7 cellular contexts compared by ENCODE assay signal in genomic region chr1:31617917-31618746, GRCh38. TPM values are rescaled to one million over a fixed set of nuclear protein-coding genes. Genes with fewer than 3 reads are reported as not detected.
A peak's percentile ranks its signal among the peaks of the same experiment; 100 is the strongest.
DNase-seq lines count a peak whose midpoint lies in the region; ATAC-seq and TF ChIP-seq lines count a peak whose summit lies in the region.

No MANE protein-coding gene starts in this region.

- H3K79me2 ChIP-seq in Loucy (ENCODE audit: insufficient read depth, low read length) = no peaks in the 10 kb centered on the region

- H3K4me3 ChIP-seq in Loucy (ENCODE audit: low read length, poor library complexity, severe bottlenecking) = peak overlapping the region; percentile 62
- peak overlapping the region; percentile 34 to 75 (median 58) for H3K4me3 ChIP-seq in dorsolateral prefrontal cortex
- H3K4me3 ChIP-seq in mesodermal cell (ENCODE audit: extremely low read depth, insufficient read depth, low read length, poor library complexity, severe bottlenecking) = peak overlapping the region; percentile 58
- peak overlapping the region; percentile 31 to 67 for H3K4me3 ChIP-seq in stomach smooth muscle (ENCODE audit: low read length in 2 of 2)

- H3K27ac Mint-ChIP-seq in WTC11 = no peak overlapping the region

- ATAC-seq in WTC11 (peak; percentile 80), GM21360 (IDR thresholded peaks at IDR 0.05; ENCODE audit: unreplicated experiment) (no peak)

- H3K27me3 ChIP-seq in Loucy (ENCODE audit: insufficient read depth, low read length, poor library complexity, severe bottlenecking) = no peaks in the 10 kb centered on the region
- peaks cover 0 to 26% (median 5%) of the 10 kb centered on the region in 45 donors for H3K27me3 ChIP-seq in dorsolateral prefrontal cortex
- H3K27me3 ChIP-seq in stomach smooth muscle (ENCODE audit: control insufficient read depth in 1 of 2, insufficient read depth in 2 of 2, low read length in 2 of 2) = peaks cover 22 to 24% of the 10 kb centered on the region in 2 donors

- peaks cover 14% of the 10 kb centered on the region for H3K4me1 Mint-ChIP-seq in WTC11

- DNase-seq in GM10248 (ENCODE audit: extremely low spot score) (peak; percentile 82), WTC11 (ENCODE audit: low spot score) (peak; percentile 82), dorsolateral prefrontal cortex (no peak)

- H4K20me1 ChIP-seq in Loucy (ENCODE audit: insufficient read depth, low read length, poor library complexity, severe bottlenecking) = no peaks in the 10 kb centered on the region

- H3K9ac ChIP-seq in Loucy (ENCODE audit: low read depth, low read length, poor library complexity, severe bottlenecking) (no peak overlapping the region), stomach smooth muscle (ENCODE audit: low read length in 2 of 2) (no peak overlapping the region)

- H3K4me1 ChIP-seq in Loucy (ENCODE audit: insufficient read depth, low read length, poor library complexity, severe bottlenecking) (no peaks in the 10 kb centered on the region), mesodermal cell (ENCODE audit: control insufficient read depth, insufficient read depth, low read length, poor library complexity, severe bottlenecking) (no peaks in the 10 kb centered on the region), stomach smooth muscle (ENCODE audit: control insufficient read depth, insufficient read depth, low read length) (peaks cover 13% of the 10 kb centered on the region)

- 0 out of 2 replicates have a peak overlapping the region, but pooled peaks have one; percentile 12 for H2AFZ ChIP-seq in Loucy (ENCODE audit: low read length)

- POLR2A ChIA-PET in GM10248 (lab: Yijun Ruan, JAX) (no interaction called here), WTC11 (lab: Charles Lee) (interaction anchor here (1.1 kb wide), 1 partner anchor 11 kb away, joined by 6 read pairs; no protein-coding TSS in a partner anchor)

- H3K36me3 Mint-ChIP-seq in WTC11 = no peaks in the 10 kb centered on the region

- CTCF ChIA-PET in GM10248 (lab: Yijun Ruan, JAX) = interaction anchor here (0.6 to 4.2 kb wide), 27 partner anchors 10 to 223 kb away, joined by 3 to 52 read pairs (median 4); partner anchors contain the start of gene PEF1
- CTCF ChIA-PET in WTC11 (lab: Charles Lee) = interaction anchor here (0.7 to 3.7 kb wide), 44 partner anchors 8 to 496 kb away, joined by 3 to 38 read pairs (median 5); partner anchors contain the start of genes COL16A1, PEF1 and TMEM39B

- no peaks in the 10 kb centered on the region for H3F3A ChIP-seq in Loucy (ENCODE audit: low read depth)

- WGBS in mesodermal cell (ENCODE audit: insufficient coverage in 2 of 2), 2 experiments = 20 to 27% methylated on average over 24 to 35 of the region's 56 CpGs

- no peaks in the 10 kb centered on the region for H3K9me2 ChIP-seq in Loucy (replicated peaks; ENCODE audit: low read depth, low read length)

- H3K27ac ChIP-seq in dorsolateral prefrontal cortex = peak overlapping the region in 1 of 59 donors; percentile 13
- no peak overlapping the region for H3K27ac ChIP-seq in mesodermal cell (ENCODE audit: low read depth, low read length, severe bottlenecking)
- no peak overlapping the region for H3K27ac ChIP-seq in stomach smooth muscle (ENCODE audit: low read length)

- peak overlapping the region; percentile 50 for H3K4me3 Mint-ChIP-seq in WTC11

- H3K4me2 ChIP-seq in Loucy (ENCODE audit: low read depth, low read length, poor library complexity, severe bottlenecking) = peak overlapping the region; percentile 72

- TF ChIP-seq CTCF in GM10248 (IDR thresholded peaks at IDR 0.05; ENCODE audit: control extremely low read depth, extremely low read depth, low read depth, missing control alignments) (peak; percentile 77), Loucy (conservative IDR thresholded peaks at IDR 0.05; ENCODE audit: low read length) (peak; percentile 71), WTC11 (IDR thresholded peaks at IDR 0.05) (peak; percentile 87), dorsolateral prefrontal cortex (IDR thresholded peaks at IDR 0.05 in 54 of 56, conservative IDR thresholded peaks at IDR 0.05 in 2 of 56; ENCODE audit: low read depth in 1 of 56, partially characterized antibody in 56 of 56) (peak; percentile 13 to 81 (median 68))

- H3K9me3 Mint-ChIP-seq in WTC11 = no peaks in the 10 kb centered on the region

- H3K36me3 ChIP-seq in Loucy (ENCODE audit: insufficient read depth, low read length) (no peaks in the 10 kb centered on the region), mesodermal cell (ENCODE audit: control insufficient read depth, insufficient read depth, low read length) (no peaks in the 10 kb centered on the region), stomach smooth muscle (ENCODE audit: control insufficient read depth in 2 of 2, insufficient read depth in 2 of 2, low read length in 2 of 2) (no peaks in the 10 kb centered on the region)

- peaks cover 29% of the 10 kb centered on the region for H3K27me3 Mint-ChIP-seq in WTC11 (ENCODE audit: low read depth)

- intact Hi-C loops in dorsolateral prefrontal cortex (cut with DNase I) = loop anchor here in 1 of 2 donors (2.0 kb wide), 1 partner anchor 53 kb away; no protein-coding TSS in a partner anchor

- H3K9me3 ChIP-seq in Loucy (ENCODE audit: insufficient read depth, low read depth, low read length) (no peaks in the 10 kb centered on the region), mesodermal cell (ENCODE audit: control insufficient read depth, low read length) (no peaks in the 10 kb centered on the region), stomach smooth muscle (ENCODE audit: control insufficient read depth in 2 of 2, low read length in 2 of 2) (no peaks in the 10 kb centered on the region)

TF ChIP-seq in WTC11, 78 proteins besides CTCF, POLR2A, EP300 and RAD21 (continues in another document):
- TF ChIP-seq ATF3 (CRISPR knock-in tag; conservative IDR thresholded peaks at IDR 0.05) (no peak), SP1 (CRISPR knock-in tag; conservative IDR thresholded peaks at IDR 0.05) (no peak), NR2C2 (CRISPR knock-in tag; IDR thresholded peaks at IDR 0.05) (no peak), ARID4B (CRISPR knock-in tag; IDR thresholded peaks at IDR 0.05; ENCODE audit: borderline replicate concordance) (no peak)

RNA-seq across cellular contexts. Expression of gene HCRTR1, which starts 0.6 kb away (rescaled TPM):
- total RNA-seq in WTC11 (2021) (0.13 to 0.23 TPM (median 0.14 TPM) in 3 replicates), dorsolateral prefrontal cortex (1 to 10 TPM in 8 of 120 experiments, under 1 TPM in 41, not detected in 71; 0.22 to 1.4 (median 0.52) TPM)
- not detected for polyA plus RNA-seq in mesodermal cell (2013, experiment 1 of 2)
- not detected for polyA plus RNA-seq in mesodermal cell (2013, experiment 2 of 2)

RNA-seq across cellular contexts. Expression of gene PEF1, which starts 26.5 kb away (rescaled TPM):
- 33.7 to 37.0 TPM (median 35.5 TPM) in 3 replicates for total RNA-seq in WTC11 (2021)
- total RNA-seq in dorsolateral prefrontal cortex = 10 to 100 TPM; 41.8 to 80.3 (median 60.8) TPM
- polyA plus RNA-seq in mesodermal cell (2013, experiment 1 of 2) = 68.4 TPM
- polyA plus RNA-seq in mesodermal cell (2013, experiment 2 of 2) = 58.6 TPM

RNA-seq across cellular contexts. Expression of gene TINAGL1, which starts 41.8 kb away (rescaled TPM):
- total RNA-seq in WTC11 (2021) (7.2 to 8.4 TPM (median 8.4 TPM) in 3 replicates), dorsolateral prefrontal cortex (10 to 100 TPM in 105 of 120 experiments, 1 to 10 TPM in 15; 6.6 to 45.5 (median 15.6) TPM)
- 2.4 TPM for polyA plus RNA-seq in mesodermal cell (2013, experiment 1 of 2)
- polyA plus RNA-seq in mesodermal cell (2013, experiment 2 of 2) = 1.9 TPM

Comparison
In these comparisons a context has a peak if more than half of its experiments do, and no peak if none do; other contexts are left out.
1. DNase-seq: peak in GM10248 (single experiment) and WTC11 (single experiment); none in dorsolateral prefrontal cortex (0 of 10).
2. Peak in every context shown above with its lines, with median percentiles within 50 percentile points of each other: CTCF ChIP-seq and H3K4me3 ChIP-seq.